Comparison of ENCODE assay signal across 26 cellular contexts in genomic region chr2:144227427-144227826, GRCh38.
"Had no signal": no experiment of that assay in that cellular context is flagged by ENCODE, and none has a peak within 500 bp of the region (broad histone marks: within the 10 kb centered on the region; RNA-seq: fewer than 3 reads in every experiment).

No MANE protein-coding gene starts in this region.

- H3K27me3 ChIP-seq: body of pancreas, MG63, SJSA1 had no signal

- H3K36me3 ChIP-seq: MG63, SJSA1 had no signal

- H3K4me3 Mint-ChIP-seq: activated naive CD4-positive, alpha-beta T cell treated with anti-CD3 and anti-CD28 coated beads, Interleukin-2, amount 10 ng/mL, durations not matched to agents 7 days and 5 days; activated naive CD8-positive, alpha-beta T cell treated with anti-CD3 and anti-CD28 coated beads for 36 hours; activated T-cell treated with anti-CD3 and anti-CD28 coated beads, Interleukin-2, amount 50 U/mL, for 4 hours; central memory CD8-positive, alpha-beta T cell; WTC11 had no signal

- H3K36me3 Mint-ChIP-seq: WTC11 had no signal

- DNase-seq: activated CD4-positive, alpha-beta T cell treated with anti-CD3 and anti-CD28 coated beads for 48 hours; activated CD4-positive, alpha-beta T cell treated with anti-CD3 and anti-CD28 coated beads, Interleukin-2, amount 50 U/mL, for 4 hours; activated CD4-positive, CD25-positive, alpha-beta regulatory T cell treated with anti-CD3 and anti-CD28 coated beads, Interleukin-2, amount 50 U/mL, for 72 hours; activated CD8-positive, alpha-beta memory T cell treated with anti-CD3 and anti-CD28 coated beads for 24 hours; activated gamma-delta T cell; activated naive CD4-positive, alpha-beta T cell treated with anti-CD3 and anti-CD28 coated beads, Interleukin-2, amount 10 ng/mL, durations not matched to agents 7 days and 5 days; activated naive CD8-positive, alpha-beta T cell treated with anti-CD3 and anti-CD28 coated beads for 36 hours; activated T-cell treated with anti-CD3 and anti-CD28 coated beads, Interleukin-2, amount 50 U/mL, for 4 hours; aorta; body of pancreas; MG63; MV-4-11; NCI-H1105; NCI-H1436; NCI-H1694 treated with DMSO at 0.1 percent for 48 hours; NCI-H2029 treated with DMSO at 0.1 percent for 48 hours; NCI-H510A treated with DMSO at 0.1 percent for 48 hours; PC-3; SHP77; SW 1271 had no signal

- H3K9me3 ChIP-seq: body of pancreas, MG63, SJSA1 had no signal

- H3K4me2 ChIP-seq: KMS-11 had no signal

- H3K9ac ChIP-seq: KMS-11 had no signal

- H3K9me3 Mint-ChIP-seq: activated naive CD4-positive, alpha-beta T cell treated with anti-CD3 and anti-CD28 coated beads, Interleukin-2, amount 10 ng/mL, durations not matched to agents 7 days and 5 days; activated naive CD8-positive, alpha-beta T cell treated with anti-CD3 and anti-CD28 coated beads for 36 hours; activated T-cell treated with anti-CD3 and anti-CD28 coated beads, Interleukin-2, amount 50 U/mL, for 4 hours; central memory CD8-positive, alpha-beta T cell; WTC11 had no signal

- H3K27me3 Mint-ChIP-seq: activated naive CD4-positive, alpha-beta T cell treated with anti-CD3 and anti-CD28 coated beads, Interleukin-2, amount 10 ng/mL, durations not matched to agents 7 days and 5 days; activated naive CD8-positive, alpha-beta T cell treated with anti-CD3 and anti-CD28 coated beads for 36 hours; central memory CD8-positive, alpha-beta T cell had no signal

- FAIRE-seq: RCC 7860 had no signal

- H3K27ac Mint-ChIP-seq: activated naive CD4-positive, alpha-beta T cell treated with anti-CD3 and anti-CD28 coated beads, Interleukin-2, amount 10 ng/mL, durations not matched to agents 7 days and 5 days; activated naive CD8-positive, alpha-beta T cell treated with anti-CD3 and anti-CD28 coated beads for 36 hours; WTC11 had no signal

- H3K4me3 ChIP-seq: body of pancreas, MG63, SJSA1 had no signal

- H3K4me1 ChIP-seq: SJSA1 had no signal

- ATAC-seq: activated T-cell treated with anti-CD3 and anti-CD28 coated beads, Interleukin-2, amount 50 U/mL, for 4 hours; body of pancreas; PC-3; SK-N-SH treated with all-trans-retinoic acid at 6 μM for 48 hours; WTC11 had no signal

- H3K27ac ChIP-seq: body of pancreas, KMS-11, SJSA1 had no signal
